ENCODE assay signal across 25 cellular contexts in the genomic region with DNA sequence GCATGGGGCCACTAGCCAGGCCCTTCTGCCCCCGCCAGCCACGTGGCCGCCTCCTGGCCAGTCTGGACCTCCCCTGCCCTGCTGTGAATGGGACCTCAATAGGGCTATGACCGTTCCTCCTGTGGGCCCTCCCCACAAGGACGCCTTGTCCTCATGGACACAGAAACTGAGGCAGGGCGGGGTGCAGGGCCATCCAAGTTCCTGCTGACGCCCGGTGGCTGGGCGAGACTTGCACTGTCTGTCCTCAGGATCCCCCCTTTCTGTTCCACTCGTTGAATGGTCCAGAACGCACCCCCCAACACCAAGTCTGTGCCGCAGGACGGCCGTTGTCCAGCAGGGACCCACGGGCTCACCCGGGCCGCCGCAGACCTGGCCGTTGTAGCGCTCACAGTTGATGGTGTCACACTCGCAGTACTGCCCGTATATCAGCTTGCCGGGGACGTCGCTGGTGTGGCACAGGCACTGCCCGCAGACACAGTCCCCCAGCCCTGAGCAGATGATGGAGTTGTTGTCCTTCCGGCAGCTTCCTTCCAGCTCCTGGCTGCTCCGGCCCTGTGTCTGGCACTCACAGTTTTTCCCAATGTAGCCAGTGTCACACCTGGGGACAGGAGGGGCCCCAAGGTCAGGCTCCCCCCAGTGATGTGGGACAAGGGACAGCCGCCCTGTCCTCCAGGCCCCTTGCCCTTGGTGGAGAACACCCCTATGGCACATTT.
"Had no signal": no experiment of that assay in that cellular context is flagged by ENCODE, and none has a peak within 500 bp of the region (broad histone marks: within the 10 kb centered on the region; RNA-seq: fewer than 3 reads in every experiment).

No MANE protein-coding gene starts in this region.

- H3K4me3 Mint-ChIP-seq: activated B cell treated with CpG ODN at 0.5 μM for 24 hours; activated CD4-positive, alpha-beta memory T cell treated with anti-CD3 and anti-CD28 coated beads, Interleukin-2, amount 10 ng/mL, durations not matched to agents 7 days and 5 days; activated T-helper 17 cell treated with anti-CD3 and anti-CD28 coated beads, Interleukin-2, amount 50 U/mL, for 72 hours; memory B cell; neural progenitor cell; stimulated activated naive CD8-positive, alpha-beta T cell treated with anti-CD3 and anti-CD28 coated beads, Interleukin-15, Interleukin-2, amounts not matched to agents 100 ng/mL and 50 ng/mL, for 24 hours; T-cell had no signal

- ATAC-seq: activated T-helper 17 cell treated with anti-CD3 and anti-CD28 coated beads, Interleukin-2, amount 50 U/mL, for 72 hours; body of pancreas; left lung; pancreas; T-cell had no signal

- H3K27me3 ChIP-seq: colonic mucosa, left lung, neural progenitor cell, pancreas, tibial nerve had no signal

- H3K36me3 ChIP-seq: colonic mucosa, neural progenitor cell, pancreas, tibial nerve had no signal

- H3K4me3 ChIP-seq: body of pancreas, colonic mucosa, left lung, neural progenitor cell, pancreas, tibial nerve had no signal

- FAIRE-seq: endometrium, frontal cortex, kidney, pancreas, urothelium cell line had no signal

- H3K27me3 Mint-ChIP-seq: activated B cell treated with CpG ODN at 0.5 μM for 24 hours; activated CD4-positive, alpha-beta memory T cell treated with anti-CD3 and anti-CD28 coated beads, Interleukin-2, amount 10 ng/mL, durations not matched to agents 7 days and 5 days; activated T-helper 17 cell treated with anti-CD3 and anti-CD28 coated beads, Interleukin-2, amount 50 U/mL, for 72 hours; memory B cell; stimulated activated naive CD8-positive, alpha-beta T cell treated with anti-CD3 and anti-CD28 coated beads, Interleukin-15, Interleukin-2, amounts not matched to agents 100 ng/mL and 50 ng/mL, for 24 hours; T-cell had no signal

- DNase-seq: activated B cell treated with CpG ODN at 0.5 μM for 24 hours; activated CD4-positive, alpha-beta memory T cell treated with anti-CD3 and anti-CD28 coated beads, Interleukin-2, amount 10 ng/mL, durations not matched to agents 7 days and 5 days; activated CD4-positive, alpha-beta T cell treated with anti-CD3 and anti-CD28 coated beads for 4 hours; activated naive CD4-positive, alpha-beta T cell treated with Interleukin-2 at 50 U/mL for 16 hours; activated T-cell treated with anti-CD3 and anti-CD28 coated beads, Interleukin-2, amount 50 U/mL, for 1 hour; body of pancreas; caudate nucleus; colonic mucosa; erythroblast; head of caudate nucleus; kidney; stimulated activated CD4-positive, alpha-beta T cell treated with anti-CD3 and anti-CD28 coated beads, Interleukin-12 subunit alpha, Interleukin-12 subunit beta, amount 100 ng/mL, for 4 hours; stimulated activated CD4-positive, alpha-beta T cell treated with anti-CD3 and anti-CD28 coated beads, Interleukin-1b, Interleukin-23, amount 100 ng/mL, for 48 hours; stimulated activated CD8-positive, alpha-beta memory T cell treated with anti-CD3 and anti-CD28 coated beads, Interleukin-4, amount 100 ng/mL, for 48 hours; T-cell had no signal

- H2AFZ ChIP-seq: neural progenitor cell had no signal

- H3K9me3 Mint-ChIP-seq: activated B cell treated with CpG ODN at 0.5 μM for 24 hours; activated CD4-positive, alpha-beta memory T cell treated with anti-CD3 and anti-CD28 coated beads, Interleukin-2, amount 10 ng/mL, durations not matched to agents 7 days and 5 days; activated T-helper 17 cell treated with anti-CD3 and anti-CD28 coated beads, Interleukin-2, amount 50 U/mL, for 72 hours; memory B cell; neural progenitor cell; stimulated activated naive CD8-positive, alpha-beta T cell treated with anti-CD3 and anti-CD28 coated beads, Interleukin-15, Interleukin-2, amounts not matched to agents 100 ng/mL and 50 ng/mL, for 24 hours; T-cell had no signal

- H3K27ac ChIP-seq: body of pancreas, colonic mucosa, left lung, neural progenitor cell, pancreas, tibial nerve had no signal

- H3K4me1 ChIP-seq: body of pancreas, colonic mucosa, neural progenitor cell, pancreas, tibial nerve had no signal

- H3K9me3 ChIP-seq: body of pancreas, colonic mucosa, left lung, pancreas, tibial nerve had no signal

- H3K27ac Mint-ChIP-seq: activated B cell treated with CpG ODN at 0.5 μM for 24 hours; activated CD4-positive, alpha-beta memory T cell treated with anti-CD3 and anti-CD28 coated beads, Interleukin-2, amount 10 ng/mL, durations not matched to agents 7 days and 5 days; activated T-helper 17 cell treated with anti-CD3 and anti-CD28 coated beads, Interleukin-2, amount 50 U/mL, for 72 hours; memory B cell; stimulated activated naive CD8-positive, alpha-beta T cell treated with anti-CD3 and anti-CD28 coated beads, Interleukin-15, Interleukin-2, amounts not matched to agents 100 ng/mL and 50 ng/mL, for 24 hours had no signal

- H3K9ac ChIP-seq: neural progenitor cell had no signal

- H3K36me3 Mint-ChIP-seq: neural progenitor cell had no signal

- H3K4me2 ChIP-seq: neural progenitor cell had no signal
